18 cellular contexts compared by ENCODE assay signal in the genomic region with DNA sequence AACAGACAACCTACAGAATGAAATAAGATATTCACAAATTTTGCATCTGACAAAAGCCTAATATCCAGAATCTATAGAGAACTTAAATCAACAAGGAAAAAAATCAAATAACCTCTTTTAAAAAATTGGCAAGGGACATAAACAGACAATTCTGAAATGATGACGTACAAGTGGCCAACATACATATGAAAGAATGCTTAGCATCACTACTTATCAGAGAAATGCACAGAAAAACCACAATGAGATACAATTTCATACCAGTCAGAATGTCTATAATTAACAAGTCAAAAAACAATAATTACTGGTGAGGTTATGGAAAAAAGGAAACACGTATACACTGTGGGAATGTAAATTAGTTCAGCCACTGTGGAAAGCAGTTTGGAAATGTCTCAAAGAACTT.
A peak's percentile ranks its signal among the peaks of the same experiment; 100 is the strongest.
DNase-seq lines count a peak whose midpoint lies in the region; FAIRE-seq and TF ChIP-seq lines count a peak whose summit lies in the region.
"Had no signal": no experiment of that assay in that cellular context is flagged by ENCODE, and none has a peak within 500 bp of the region (broad histone marks: within the 10 kb centered on the region; RNA-seq: fewer than 3 reads in every experiment).

No MANE protein-coding gene starts in this region.

- CTCF ChIA-PET in AG04449 (lab: Yijun Ruan, JAX) = no interaction called here

- DNase-seq in AG04449 (ENCODE audit: low read depth, low spot score) (peak; percentile 34), Daoy (ENCODE audit: low read depth) (peak; percentile 6), HTR-8/SVneo (ENCODE audit: insufficient read length, low spot score) (no peak), NCI-H1694 treated with DMSO at 0.1 percent for 48 hours (lab: John Stamatoyannopoulos, UW) (no peak), hippocampal formation (lab: John Stamatoyannopoulos, UW) (no peak)
- no peak for DNase-seq in stimulated activated CD4-positive, alpha-beta T cell treated with anti-CD3 and anti-CD28 coated beads, Interleukin-15, amount 100 ng/mL, for 24 hours
- DNase-seq: Caco-2; CD4-positive, CD25-positive, alpha-beta regulatory T cell; CD8-positive, alpha-beta T cell; DMS 273 treated with DMSO at 0.1 percent for 48 hours; DMS79; GF-D8; GOT3; H7; HCEC 1CT had no signal

- POLR2A ChIA-PET in AG04449 (lab: Yijun Ruan, JAX) = no interaction called here

- no peak overlapping the region for H3K4me3 ChIP-seq in AG04449 (ENCODE audit: low read depth, low read length)
- H3K4me3 ChIP-seq: BLaER1 had no signal

- TF ChIP-seq CTCF in AG04449 (IDR thresholded peaks at IDR 0.05; ENCODE audit: insufficient read depth, low read length, missing control alignments) = no peak

- FAIRE-seq in HTR-8/SVneo (lab: Jason Lieb, UNC) = peak; percentile 16
- FAIRE-seq: GM12891, GM18507 had no signal

Comparison
In these comparisons a context has a peak if more than half of its experiments do, and no peak if none do; other contexts are left out.
1. DNase-seq: peak in AG04449 (single experiment) and Daoy (single experiment); none in HTR-8/SVneo (single experiment), stimulated activated CD4-positive, alpha-beta T cell treated with anti-CD3 and anti-CD28 coated beads, Interleukin-15, amount 100 ng/mL, for 24 hours (single experiment), NCI-H1694 treated with DMSO at 0.1 percent for 48 hours (single experiment) and hippocampal formation (0 of 2).